ENCODE assay signal across 9 cellular contexts in the genomic region with DNA sequence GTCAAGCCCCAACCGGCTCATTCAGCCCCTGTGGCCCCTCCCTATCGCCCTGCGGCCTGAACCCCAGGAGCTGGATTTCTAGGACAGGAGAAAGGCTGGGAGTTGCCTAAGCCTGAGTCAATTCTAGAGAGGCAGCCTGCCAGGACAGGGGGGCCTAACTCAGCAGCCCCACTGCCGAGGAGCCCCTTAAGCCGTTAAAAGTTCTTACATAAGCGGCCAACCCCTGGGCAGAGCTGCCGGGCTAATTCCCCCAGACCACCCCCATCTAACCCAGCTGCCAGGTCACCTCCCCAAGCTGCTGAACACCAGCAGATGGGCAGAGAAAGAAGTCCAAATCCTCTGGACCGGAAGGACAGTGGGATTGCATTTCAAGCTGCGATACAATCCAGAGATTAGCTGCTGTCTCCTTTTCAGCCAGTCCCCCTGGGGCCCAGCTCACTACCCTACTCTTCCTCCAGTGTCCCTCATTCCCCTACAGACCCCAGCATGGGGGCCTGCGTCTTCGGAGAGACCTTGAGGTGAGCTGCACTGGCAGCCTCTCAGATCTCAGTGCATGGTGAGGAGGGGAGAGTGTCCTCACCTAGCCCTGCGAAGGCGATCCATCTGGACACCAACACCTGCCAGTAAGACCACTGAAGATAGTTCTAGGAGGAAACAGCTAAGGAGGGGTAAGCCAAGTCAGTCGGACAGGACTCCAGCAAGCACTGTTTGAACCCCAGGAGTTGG. TPM values are rescaled to one million over a fixed set of nuclear protein-coding genes. Genes with fewer than 3 reads are reported as not detected.
DNase-seq lines count a peak whose midpoint lies in the region; FAIRE-seq and TF ChIP-seq lines count a peak whose summit lies in the region.
"Had no signal": no experiment of that assay in that cellular context is flagged by ENCODE, and none has a peak within 500 bp of the region (broad histone marks: within the 10 kb centered on the region; RNA-seq: fewer than 3 reads in every experiment).

No MANE protein-coding gene starts in this region.

- peak overlapping the region; percentile 66 to 79 for H3K9ac ChIP-seq in kidney (ENCODE audit: low read length in 2 of 2)

- no peak for TF ChIP-seq POLR2A in H54 (IDR thresholded peaks at IDR 0.05; ENCODE audit: low read depth, low read length)
- no peak for TF ChIP-seq POLR2A in testis (IDR thresholded peaks at IDR 0.05)

- peak overlapping the region; percentile 67 for H3K4me3 Mint-ChIP-seq in activated naive CD8-positive, alpha-beta T cell treated with anti-CD3 and anti-CD28 coated beads for 36 hours

- CTCF ChIA-PET in A673 (lab: Charles Lee), result no interaction called here

- POLR2A ChIA-PET in A673 (lab: Charles Lee; ENCODE audit: low non-redundant PET), result no interaction called here

- H3K4me1 Mint-ChIP-seq in activated naive CD8-positive, alpha-beta T cell treated with anti-CD3 and anti-CD28 coated beads for 36 hours, result peaks cover 28% of the 10 kb centered on the region

- BruUV-seq in A673 (replicated peaks; lab: Mats Ljungman, UMichigan), result no TSS peak

- FAIRE-seq in H54 (lab: Jason Lieb, UNC) (no peak), kidney (lab: Jason Lieb, UNC) (no peak), frontal cortex (lab: Jason Lieb, UNC) (no peak)
- FAIRE-seq: islet of Langerhans had no signal

- WGBS in testis, 2 donors, result 37 to 40% methylated on average over 11 to 14 of the region's 14 CpGs

- no peak overlapping the region for H3K27ac Mint-ChIP-seq in activated naive CD8-positive, alpha-beta T cell treated with anti-CD3 and anti-CD28 coated beads for 36 hours

- peaks cover 13% of the 10 kb centered on the region for H3K27me3 Mint-ChIP-seq in activated naive CD8-positive, alpha-beta T cell treated with anti-CD3 and anti-CD28 coated beads for 36 hours

- H3K36me3 Mint-ChIP-seq in activated naive CD8-positive, alpha-beta T cell treated with anti-CD3 and anti-CD28 coated beads for 36 hours, result peaks cover 4% of the 10 kb centered on the region

- no peak for TF ChIP-seq CTCF in A673 (conservative IDR thresholded peaks at IDR 0.05; ENCODE audit: low read depth, low read length)
- no peak for TF ChIP-seq CTCF in kidney (IDR thresholded peaks at IDR 0.05; ENCODE audit: borderline replicate concordance, extremely low read depth, insufficient read depth)
- TF ChIP-seq CTCF in testis (IDR thresholded peaks at IDR 0.05), result no peak
- no peak for TF ChIP-seq CTCF in GM10266 (IDR thresholded peaks at IDR 0.05; ENCODE audit: control insufficient read depth, insufficient read depth, low read depth, missing control alignments)

- intact Hi-C loops in A673 (cut with micrococcal nuclease; ENCODE audit: unreplicated experiment) (no loop called here), kidney (cut with DNase I) (no loop called here), testis (cut with DNase I; ENCODE audit: low total_unique reads) (no loop called here)

- no peaks in the 10 kb centered on the region for H3K27me3 ChIP-seq in A673 (replicated peaks; ENCODE audit: insufficient read depth, low read depth, low read length, poor library complexity)
- no peaks in the 10 kb centered on the region for H3K27me3 ChIP-seq in testis

- no peaks in the 10 kb centered on the region for H3K9me3 Mint-ChIP-seq in activated naive CD8-positive, alpha-beta T cell treated with anti-CD3 and anti-CD28 coated beads for 36 hours

- peak; percentile 41 for DNase-seq in A673 (ENCODE audit: low spot score)
- DNase-seq in H54 (ENCODE audit: insufficient read length, low spot score), result peak; percentile 34
- DNase-seq in activated naive CD8-positive, alpha-beta T cell treated with anti-CD3 and anti-CD28 coated beads for 36 hours, result no peak
- DNase-seq in kidney, result peak; percentile 77
- DNase-seq in testis, result no peak
- DNase-seq in GM10266 (ENCODE audit: extremely low spot score), result no peak
- no peak for DNase-seq in frontal cortex (ENCODE audit: low spot score in 2 of 2)
- no peak for DNase-seq in NCI-H128 (lab: John Stamatoyannopoulos, UW; ENCODE audit: unreplicated experiment)

- no peaks in the 10 kb centered on the region for H3K36me3 ChIP-seq in A673 (ENCODE audit: insufficient read depth, low read length, poor library complexity, severe bottlenecking)
- H3K36me3 ChIP-seq in kidney (ENCODE audit: control insufficient read depth in 1 of 2, insufficient read depth in 2 of 2, low read length in 2 of 2), result no peaks in the 10 kb centered on the region
- no peaks in the 10 kb centered on the region for H3K36me3 ChIP-seq in testis (ENCODE audit: low read depth, missing control alignments)

- peaks cover 36% of the 10 kb centered on the region for H3K4me1 ChIP-seq in A673 (ENCODE audit: insufficient read depth, low read length, poor library complexity, severe bottlenecking)
- H3K4me1 ChIP-seq in kidney (ENCODE audit: control insufficient read depth in 1 of 2, insufficient read depth in 1 of 2, low read depth in 1 of 2, low read length in 2 of 2), result peaks cover 0 to 29% of the 10 kb centered on the region in 2 donors
- H3K4me1 ChIP-seq in testis, result peaks cover 26% of the 10 kb centered on the region

- H3K9me3 ChIP-seq in A673 (ENCODE audit: low read depth, low read length, poor library complexity, severe bottlenecking), result no peaks in the 10 kb centered on the region
- H3K9me3 ChIP-seq in kidney (ENCODE audit: control insufficient read depth in 1 of 2, low read length in 2 of 2), result no peaks in the 10 kb centered on the region
- H3K9me3 ChIP-seq in testis, result no peaks in the 10 kb centered on the region

- peak overlapping the region; percentile 67 for H3K4me3 ChIP-seq in A673 (ENCODE audit: low read depth, low read length, poor library complexity, severe bottlenecking)
- peak overlapping the region; percentile 66 to 88 for H3K4me3 ChIP-seq in kidney (ENCODE audit: low read length in 2 of 2)
- peak overlapping the region; percentile 66 to 76 for H3K4me3 ChIP-seq in testis

- H3K27ac ChIP-seq in A673 (ENCODE audit: low read depth, low read length, poor library complexity, severe bottlenecking), result peak overlapping the region; percentile 56
- H3K27ac ChIP-seq in kidney (ENCODE audit: low read depth in 2 of 2, low read length in 2 of 2), result peak overlapping the region; percentile 51 to 76
- H3K27ac ChIP-seq in testis, result peak overlapping the region; percentile 83 to 89

RNA-seq across cellular contexts. Expression of a gene that starts 0.9 kb away (rescaled TPM):
- total RNA-seq in A673 (2021) (74.4 and 92.6 TPM in 2 replicates), kidney (40.3 TPM), testis (10 to 100 TPM; 48.3 to 64.5 TPM), frontal cortex (26.5 TPM)
- total RNA-seq in activated naive CD8-positive, alpha-beta T cell treated with anti-CD3 and anti-CD28 coated beads for 36 hours, result 10 to 100 TPM; 71.0 to 73.9 TPM
- polyA plus RNA-seq in kidney (ENCODE audit: insufficient read depth, low read depth, low replicate concordance) (20.9 TPM), testis (ENCODE audit: insufficient read depth, low read depth, low replicate concordance) (32.3 TPM)

RNA-seq across cellular contexts. Expression of a gene that starts 46.8 kb away (rescaled TPM):
- total RNA-seq in A673 (2021), result 33.9 and 36.1 TPM in 2 replicates
- total RNA-seq in activated naive CD8-positive, alpha-beta T cell treated with anti-CD3 and anti-CD28 coated beads for 36 hours, result 10 to 100 TPM; 72.3 to 72.8 TPM
- 10.3 TPM for total RNA-seq in kidney
- 7.2 TPM for polyA plus RNA-seq in kidney (ENCODE audit: insufficient read depth, low read depth, low replicate concordance)
- total RNA-seq in testis, result 10 to 100 TPM; 34.3 to 44.8 TPM
- polyA plus RNA-seq in testis (ENCODE audit: insufficient read depth, low read depth, low replicate concordance), result 31.4 TPM
- total RNA-seq in frontal cortex, result 26.9 TPM

RNA-seq across cellular contexts. Expression of a gene that starts 47.4 kb away (rescaled TPM):
- total RNA-seq in A673 (2021) (38.8 and 42.4 TPM in 2 replicates), kidney (not detected), testis (1 to 10 TPM in 1 of 2 donors, under 1 TPM in 1; 0.16 to 1.1 TPM), frontal cortex (3.3 TPM)
- total RNA-seq in activated naive CD8-positive, alpha-beta T cell treated with anti-CD3 and anti-CD28 coated beads for 36 hours, result under 1 TPM; 0.18 to 0.27 TPM
- polyA plus RNA-seq in kidney (ENCODE audit: insufficient read depth, low read depth, low replicate concordance) (not detected), testis (ENCODE audit: insufficient read depth, low read depth, low replicate concordance) (1.1 TPM)

Comparison
In these comparisons a context has a peak if more than half of its experiments do, and no peak if none do; other contexts are left out.
1. DNase-seq: peak in A673 (single experiment), H54 (single experiment) and kidney (single experiment); none in activated naive CD8-positive, alpha-beta T cell treated with anti-CD3 and anti-CD28 coated beads for 36 hours (single experiment), testis (single experiment), GM10266 (single experiment), frontal cortex (0 of 2) and NCI-H128 (single experiment).
2. Peak in every context shown above with its lines, with median percentiles within 50 percentile points of each other: H3K27ac ChIP-seq and H3K4me3 ChIP-seq.